In genomic region chr2:191051825-191052778, GRCh38 we compare ENCODE assay signal across 7 cellular contexts. TPM values are rescaled to one million over a fixed set of nuclear protein-coding genes. Genes with fewer than 3 reads are reported as not detected.
DNase-seq lines count a peak whose midpoint lies in the region; ATAC-seq, FAIRE-seq and TF ChIP-seq lines count a peak whose summit lies in the region.

No MANE protein-coding gene starts in this region.

- 28 to 30% methylated on average over 10 of the region's 10 CpGs for WGBS in heart right ventricle, 2 donors
- 18 to 26% (median 22%) methylated on average over 10 of the region's 10 CpGs for WGBS in small intestine, 3 donors

- peak in 3 of 8 donors; percentile 34 to 40 (median 40) for ATAC-seq in heart right ventricle

- no peaks in the 10 kb centered on the region for H3K9me3 ChIP-seq in WERI-Rb-1 (ENCODE audit: severe bottlenecking)
- H3K9me3 ChIP-seq in heart right ventricle = no peaks in the 10 kb centered on the region
- no peaks in the 10 kb centered on the region for H3K9me3 ChIP-seq in small intestine (ENCODE audit: control insufficient read depth, low read depth)

- DNase-seq in Daoy (ENCODE audit: low read depth) = peak; percentile 41
- peak; percentile 21 for DNase-seq in H7
- DNase-seq in NCI-H2107 (lab: John Stamatoyannopoulos, UW) = peak; percentile 34
- DNase-seq in WERI-Rb-1 = no peak
- DNase-seq in heart right ventricle = peak in 1 of 2 donors; percentile 7
- peak; percentile 58 for DNase-seq in small intestine
- DNase-seq in stimulated activated CD4-positive, alpha-beta T cell treated with anti-CD3 and anti-CD28 coated beads, Interleukin-4, amount 100 ng/mL, for 1 hour = no peak

- no peak overlapping the region for H3K27ac ChIP-seq in WERI-Rb-1
- H3K27ac ChIP-seq in heart right ventricle = peak overlapping the region in 1 of 10 donors; percentile 24
- H3K27ac ChIP-seq in small intestine (ENCODE audit: low read depth in 1 of 2, low read length in 1 of 2) = no peak overlapping the region

- peak; percentile 24; the same call in 1 of the 2 replicates for TF ChIP-seq CTCF in WERI-Rb-1 (IDR thresholded peaks at IDR 0.05; ENCODE audit: low read depth, low read length)
- peak; percentile 15 to 70 (median 64) for TF ChIP-seq CTCF in heart right ventricle (IDR thresholded peaks at IDR 0.05)

- H3K4me3 ChIP-seq in H7 (ENCODE audit: insufficient read depth, low read depth, low read length) (no peak overlapping the region), WERI-Rb-1 (ENCODE audit: low read depth, low read length) (no peak overlapping the region), heart right ventricle (no peak overlapping the region), small intestine (ENCODE audit: low read depth in 1 of 2, low read length in 2 of 2) (no peak overlapping the region)

- H3K36me3 ChIP-seq in H7 (replicated peaks; ENCODE audit: control insufficient read depth, insufficient read depth, low read length) (no peaks in the 10 kb centered on the region), WERI-Rb-1 (no peaks in the 10 kb centered on the region), heart right ventricle (no peaks in the 10 kb centered on the region), small intestine (ENCODE audit: control insufficient read depth in 2 of 2, insufficient read depth in 2 of 2, low read length in 2 of 2) (no peaks in the 10 kb centered on the region)

- FAIRE-seq in small intestine (lab: Jason Lieb, UNC) = no peak

- H3K27me3 ChIP-seq in H7 (ENCODE audit: control insufficient read depth, insufficient read depth, low read length) (no peaks in the 10 kb centered on the region), WERI-Rb-1 (ENCODE audit: insufficient read depth, low read depth, severe bottlenecking) (no peaks in the 10 kb centered on the region), heart right ventricle (no peaks in the 10 kb centered on the region), small intestine (ENCODE audit: control insufficient read depth in 2 of 2, insufficient read depth in 2 of 2, low read length in 2 of 2) (no peaks in the 10 kb centered on the region)

- H3K4me1 ChIP-seq in heart right ventricle = peaks cover 0 to 45% (median 0%) of the 10 kb centered on the region in 9 donors
- H3K4me1 ChIP-seq in small intestine (ENCODE audit: control insufficient read depth in 2 of 2, insufficient read depth in 1 of 2, low read depth in 1 of 2, low read length in 1 of 2) = no peaks in the 10 kb centered on the region

- intact Hi-C loops in heart right ventricle (cut with DNase I) = loop anchor here (2.0 to 10.0 kb wide), 9 partner anchors 100 to 473 kb away; partner anchors contain the start of gene STAT4 (in 3 of the 10)

RNA-seq across cellular contexts. Expression of gene STAT1, which starts 38.1 kb away (rescaled TPM):
- total RNA-seq in Daoy (2014; rRNA removed; shearing (Covaris generic)) = 44.7 and 58.5 TPM in 2 replicates
- total RNA-seq in H7 (2014; rRNA removed; shearing (Covaris generic)) = 25.7 and 34.1 TPM in 2 replicates
- 100 to 1,000 TPM in 1 of 10 donors, 10 to 100 TPM in 9; 35.9 to 438 (median 52.4) TPM for total RNA-seq in heart right ventricle
- polyA plus RNA-seq in heart right ventricle (10 to 100 TPM in 1 of 2 donors, 1 to 10 TPM in 1; 8.9 to 14.6 TPM), small intestine (10 to 100 TPM; 22.6 to 51.0 (median 34.3) TPM)

Comparison
In these comparisons a context has a peak if more than half of its experiments do, and no peak if none do; other contexts are left out.
1. DNase-seq: peak in Daoy (single experiment), H7 (single experiment), NCI-H2107 (single experiment) and small intestine (single experiment); none in WERI-Rb-1 (single experiment) and stimulated activated CD4-positive, alpha-beta T cell treated with anti-CD3 and anti-CD28 coated beads, Interleukin-4, amount 100 ng/mL, for 1 hour (single experiment).